29 cellular contexts compared by ENCODE assay signal in the genomic region with DNA sequence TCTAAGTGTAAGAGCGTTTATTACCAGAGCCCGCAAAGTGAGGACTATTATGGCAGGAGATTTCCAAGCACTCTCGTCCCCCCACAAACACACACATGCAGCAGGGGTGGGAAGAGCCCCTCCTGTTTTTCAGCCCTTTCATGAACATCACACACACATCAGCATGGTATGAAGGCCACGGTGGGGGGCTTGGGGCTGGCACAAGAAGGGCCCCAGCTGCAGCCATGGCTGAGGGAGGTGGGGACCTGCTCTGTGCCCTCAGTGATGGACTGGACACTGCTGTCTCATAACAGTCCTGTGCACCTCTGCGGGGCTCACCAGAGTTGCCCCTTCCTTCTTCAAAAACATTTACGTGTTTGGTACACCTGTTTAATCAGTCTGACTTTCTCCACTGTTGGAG.
"Had no signal": no experiment of that assay in that cellular context is flagged by ENCODE, and none has a peak within 500 bp of the region (broad histone marks: within the 10 kb centered on the region; RNA-seq: fewer than 3 reads in every experiment).

No MANE protein-coding gene starts in this region.

- H3K4me1 ChIP-seq: esophagus squamous epithelium, gastrocnemius medialis, heart right ventricle, left lung had no signal

- DNase-seq: dermis blood vessel endothelial cell; dorsolateral prefrontal cortex; effector CD4-positive, alpha-beta T cell; effector memory CD4-positive, alpha-beta T cell; erythroblast; esophagus squamous epithelium; foreskin fibroblast; foreskin melanocyte; gastrocnemius medialis; glutamatergic neuron; head of caudate nucleus; heart right ventricle; hippocampal formation; kidney glomerular epithelial cell; left lung; left ventricle myocardium superior; mammary epithelial cell; mesendoderm; midbrain; naive thymus-derived CD4-positive, alpha-beta T cell had no signal

- H3K4me1 Mint-ChIP-seq: memory B cell; naive thymus-derived CD4-positive, alpha-beta T cell had no signal

- H3K36me3 ChIP-seq: esophagus squamous epithelium, gastrocnemius medialis, heart right ventricle, left lung had no signal

- FAIRE-seq: colon, endothelial cell of umbilical vein, islet of Langerhans, keratinocyte had no signal

- H3K4me3 Mint-ChIP-seq: memory B cell; naive thymus-derived CD4-positive, alpha-beta T cell had no signal

- H3K27ac ChIP-seq: coronary artery, dorsolateral prefrontal cortex, epithelial cell of prostate, esophagus squamous epithelium, gastrocnemius medialis, heart right ventricle, left lung had no signal

- H3K36me3 Mint-ChIP-seq: memory B cell; naive thymus-derived CD4-positive, alpha-beta T cell had no signal

- H3K9me3 Mint-ChIP-seq: memory B cell had no signal

- H3K4me3 ChIP-seq: coronary artery, dorsolateral prefrontal cortex, esophagus squamous epithelium, gastrocnemius medialis, heart right ventricle, left lung, lung had no signal

- H3K9me3 ChIP-seq: esophagus squamous epithelium, gastrocnemius medialis, left lung had no signal

- ATAC-seq: esophagus mucosa; gastrocnemius medialis; heart right ventricle; left lung; left ventricle myocardium superior; naive thymus-derived CD4-positive, alpha-beta T cell had no signal
